8 cellular contexts compared by ENCODE assay signal in genomic region chr1:198157241-198157846, GRCh38. TPM values are rescaled to one million over a fixed set of nuclear protein-coding genes. Genes with fewer than 3 reads are reported as not detected.
DNase-seq lines count a peak whose midpoint lies in the region; ATAC-seq and TF ChIP-seq lines count a peak whose summit lies in the region.

No MANE protein-coding gene starts in this region.

- H3K9me3 ChIP-seq in right lobe of liver = no peaks in the 10 kb centered on the region

- H3K36me3 Mint-ChIP-seq in activated CD4-positive, alpha-beta memory T cell treated with anti-CD3 and anti-CD28 coated beads for 36 hours = peaks cover 5% of the 10 kb centered on the region

- intact Hi-C loops in activated CD4-positive, alpha-beta memory T cell treated with anti-CD3 and anti-CD28 coated beads for 36 hours (cut with micrococcal nuclease) = loop anchor here (2.0 to 10.0 kb wide), 5 partner anchors 31 to 633 kb away; partner anchors contain the start of gene LHX9
- intact Hi-C loops in dorsolateral prefrontal cortex (cut with DNase I) = loop anchor here (5.0 to 10.0 kb wide), 4 partner anchors 50 to 255 kb away; partner anchors contain the start of gene C1orf53 (in 2 of the 2)
- intact Hi-C loops in right lobe of liver (cut with DNase I) = no loop called here

- H3K9me3 Mint-ChIP-seq in activated CD4-positive, alpha-beta memory T cell treated with anti-CD3 and anti-CD28 coated beads for 36 hours = no peaks in the 10 kb centered on the region

- ATAC-seq in GM19397 (IDR thresholded peaks at IDR 0.05; ENCODE audit: unreplicated experiment) (peak; percentile 42), HG03565 (IDR thresholded peaks at IDR 0.05; ENCODE audit: unreplicated experiment) (peak; percentile 32), right lobe of liver (peak; percentile 65 to 72 (median 68))

- H3K27me3 ChIP-seq in dorsolateral prefrontal cortex = no peaks in the 10 kb centered on the region
- no peaks in the 10 kb centered on the region for H3K27me3 ChIP-seq in right lobe of liver

- H3K4me3 ChIP-seq in dorsolateral prefrontal cortex = peak overlapping the region; percentile 59 to 99 (median 89)
- H3K4me3 ChIP-seq in right lobe of liver = peak overlapping the region; percentile 83 to 93 (median 90)

- POLR2A ChIA-PET in activated CD4-positive, alpha-beta memory T cell treated with anti-CD3 and anti-CD28 coated beads for 36 hours (lab: Charles Lee) = interaction anchor here (0.6 to 2.2 kb wide), 3 partner anchors 10 to 725 kb away, joined by 3 to 8 read pairs (median 3); no protein-coding TSS in a partner anchor

- peaks cover 0 to 24% (median 9%) of the 10 kb centered on the region in 4 donors for H3K4me1 ChIP-seq in right lobe of liver

- TF ChIP-seq CTCF in C4-2B (conservative IDR thresholded peaks at IDR 0.05) (no peak), dorsolateral prefrontal cortex (IDR thresholded peaks at IDR 0.05 in 54 of 56, conservative IDR thresholded peaks at IDR 0.05 in 2 of 56; ENCODE audit: low read depth in 1 of 56, partially characterized antibody in 56 of 56) (peak in 12 of 56 donors; percentile 3 to 36 (median 18)), right lobe of liver (IDR thresholded peaks at IDR 0.05) (no peak)

- H3K27ac Mint-ChIP-seq in activated CD4-positive, alpha-beta memory T cell treated with anti-CD3 and anti-CD28 coated beads for 36 hours = peak overlapping the region; percentile 97

- H3K27ac ChIP-seq in C4-2B = peak overlapping the region; percentile 92
- peak overlapping the region; percentile 73 to 99 (median 97) for H3K27ac ChIP-seq in dorsolateral prefrontal cortex
- H3K27ac ChIP-seq in right lobe of liver = peak overlapping the region; percentile 94 to 99 (median 98)

- CTCF ChIA-PET in activated CD4-positive, alpha-beta memory T cell treated with anti-CD3 and anti-CD28 coated beads for 36 hours (lab: Charles Lee) = interaction anchor here (1.0 to 2.1 kb wide), 8 partner anchors 8 to 363 kb away, joined by 3 to 13 read pairs (median 4); no protein-coding TSS in a partner anchor

- peak overlapping the region; percentile 98 for H3K4me3 Mint-ChIP-seq in activated CD4-positive, alpha-beta memory T cell treated with anti-CD3 and anti-CD28 coated beads for 36 hours

- peak; percentile 92 for DNase-seq in NCI-H748 (lab: John Stamatoyannopoulos, UW; ENCODE audit: unreplicated experiment)
- peak; percentile 89 for DNase-seq in activated CD4-positive, alpha-beta memory T cell treated with anti-CD3 and anti-CD28 coated beads for 36 hours
- DNase-seq in dorsolateral prefrontal cortex = peak; percentile 66 to 95 (median 93)
- DNase-seq in right lobe of liver = peak; percentile 89 to 93 (median 91)
- peak; percentile 79 for DNase-seq in stimulated activated CD4-positive, alpha-beta T cell treated with anti-CD3 and anti-CD28 coated beads, Interleukin-4, amount 100 ng/mL, for 1 hour

- H3K4me1 Mint-ChIP-seq in activated CD4-positive, alpha-beta memory T cell treated with anti-CD3 and anti-CD28 coated beads for 36 hours (ENCODE audit: low read depth) = peaks cover 33% of the 10 kb centered on the region

- no peaks in the 10 kb centered on the region for H3K36me3 ChIP-seq in right lobe of liver

- TF ChIP-seq POLR2A in right lobe of liver (IDR thresholded peaks at IDR 0.05) = peak; percentile 16

- WGBS in right lobe of liver (ENCODE audit: insufficient coverage, low coverage, low lambda C conversion rate, missing lambda C conversion rate) = under 1% methylated on average over 22 of the region's 62 CpGs

- H3K27me3 Mint-ChIP-seq in activated CD4-positive, alpha-beta memory T cell treated with anti-CD3 and anti-CD28 coated beads for 36 hours = no peaks in the 10 kb centered on the region

RNA-seq across cellular contexts. Expression of gene NEK7, which starts 0.5 kb away (rescaled TPM):
- total RNA-seq in activated CD4-positive, alpha-beta memory T cell treated with anti-CD3 and anti-CD28 coated beads for 36 hours = 10 to 100 TPM; 61.6 to 62.0 TPM
- total RNA-seq in dorsolateral prefrontal cortex (100 to 1,000 TPM in 3 of 120 experiments, 10 to 100 TPM in 117; 27.7 to 122 (median 55.1) TPM), right lobe of liver (10 to 100 TPM; 20.6 to 32.3 (median 21.5) TPM)

Comparison
In these comparisons a context has a peak if more than half of its experiments do, and no peak if none do; other contexts are left out.
1. Peak in every context shown above with its lines: DNase-seq, ATAC-seq, H3K4me3 ChIP-seq and H3K27ac ChIP-seq.
2. intact Hi-C loops: an anchor here in activated CD4-positive, alpha-beta memory T cell treated with anti-CD3 and anti-CD28 coated beads for 36 hours (2.0 to 10.0 kb wide) and dorsolateral prefrontal cortex (5.0 to 10.0 kb wide); none called in right lobe of liver.